In the genomic region with DNA sequence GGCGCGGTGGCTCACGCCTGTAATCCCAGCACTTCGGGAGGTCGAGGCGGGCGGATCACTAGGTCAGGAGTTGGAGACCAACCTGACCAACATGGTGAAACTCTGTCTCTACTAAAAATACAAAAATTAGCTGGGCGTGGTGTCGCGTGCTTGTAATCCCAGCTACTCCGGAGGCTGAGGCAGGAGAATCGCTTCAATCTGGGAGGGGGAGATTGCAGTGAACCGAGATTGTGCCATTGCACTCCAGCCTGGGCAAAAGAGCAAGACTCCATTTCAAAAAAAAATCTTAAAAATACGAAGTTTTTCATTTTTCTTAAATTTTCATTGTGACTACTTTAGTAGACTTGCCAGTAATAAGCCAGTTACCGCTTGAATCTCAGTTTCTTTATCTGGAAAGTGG, we compare ENCODE assay signal across 8 cellular contexts. TPM values are rescaled to one million over a fixed set of nuclear protein-coding genes. Genes with fewer than 3 reads are reported as not detected.
DNase-seq lines count a peak whose midpoint lies in the region; ATAC-seq, FAIRE-seq and TF ChIP-seq lines count a peak whose summit lies in the region.
"Not testable (repeated sequence)": the region's sequence is repeated elsewhere in the genome, so short reads cannot be mapped to it uniquely, and the experiment has no call there.

No MANE protein-coding gene starts in this region.

- BruUV-seq in K562 (replicated peaks; lab: Mats Ljungman, UMichigan) = not testable (repeated sequence)

- H3K4me3 Mint-ChIP-seq in CD8-positive, alpha-beta memory T cell = peak overlapping the region; percentile 54 to 100 (median 77)
- peak overlapping the region; percentile 97 for H3K4me3 Mint-ChIP-seq in nephron progenitor cell
- peak overlapping the region; percentile 98 to 100 for H3K4me3 Mint-ChIP-seq in stimulated activated naive CD8-positive, alpha-beta T cell treated with anti-CD3 and anti-CD28 coated beads, Interleukin-15, amount 100 ng/mL, for 72 hours

- peaks cover 61 to 78% (median 62%) of the 10 kb centered on the region in 3 donors for H3K4me1 Mint-ChIP-seq in CD8-positive, alpha-beta memory T cell
- peaks cover 52% of the 10 kb centered on the region for H3K4me1 Mint-ChIP-seq in nephron progenitor cell
- H3K4me1 Mint-ChIP-seq in stimulated activated naive CD8-positive, alpha-beta T cell treated with anti-CD3 and anti-CD28 coated beads, Interleukin-15, amount 100 ng/mL, for 72 hours = peaks cover 69% of the 10 kb centered on the region

- H3K79me2 ChIP-seq in K562 (ENCODE audit: control insufficient read depth, insufficient read depth, low read length) = peaks cover 89% of the 10 kb centered on the region

- POLR2A ChIA-PET in CD8-positive, alpha-beta memory T cell (lab: Charles Lee); RWPE1 (lab: Yijun Ruan, JAX; ENCODE audit: low non-redundant PET): not testable (repeated sequence)
- POLR2A ChIA-PET in K562 (lab: Yijun Ruan, JAX) = interaction anchor here (0.6 kb wide), 1 partner anchor 130 kb away, joined by 3 read pairs; no protein-coding TSS in a partner anchor

- H3K4me3 ChIP-seq in CD8-positive, alpha-beta memory T cell (ENCODE audit: low read length) = not testable (repeated sequence)
- H3K4me3 ChIP-seq in HUES6 (ENCODE audit: low read depth, low read length) (peak overlapping the region; percentile 98; the same call in 1 of the 2 replicates), K562 (peak overlapping the region; percentile 76), iPS-15b (ENCODE audit: low read depth, low read length) (peak overlapping the region; percentile 98)

- in situ Hi-C loops in K562 (cut with MboI) = not testable (repeated sequence)

- WGBS in K562 (ENCODE audit: insufficient coverage, low coverage, missing lambda C conversion rate) = under 1% methylated on average over 15 of the region's 15 CpGs

- not testable (repeated sequence) for DNase-seq in CD8-positive, alpha-beta memory T cell; RWPE1 (ENCODE audit: low spot score); nephron progenitor cell; stimulated activated naive CD8-positive, alpha-beta T cell treated with anti-CD3 and anti-CD28 coated beads, Interleukin-15, amount 100 ng/mL, for 72 hours
- peak; percentile 53 for DNase-seq in activated CD8-positive, alpha-beta memory T cell treated with anti-CD3 and anti-CD28 coated beads for 24 hours
- peak in 1 of 4 experiments; percentile 20 for DNase-seq in K562 (ENCODE audit: extremely low read depth in 1 of 4, low spot score in 3 of 4)

- not testable (repeated sequence) for H3K27me3 Mint-ChIP-seq in CD8-positive, alpha-beta memory T cell; nephron progenitor cell (ENCODE audit: low read depth, poor library complexity); stimulated activated naive CD8-positive, alpha-beta T cell treated with anti-CD3 and anti-CD28 coated beads, Interleukin-15, amount 100 ng/mL, for 72 hours

- not testable (repeated sequence) for TF ChIP-seq EP300 in K562 (IDR thresholded peaks at IDR 0.05; ENCODE audit: low read length)

- TF ChIP-seq POLR2A in K562 (conservative IDR thresholded peaks at IDR 0.05) = not testable (repeated sequence)

- FAIRE-seq in K562 (lab: Jason Lieb, UNC) = not testable (repeated sequence)

- not testable (repeated sequence) for H3K27me3 ChIP-seq in CD8-positive, alpha-beta memory T cell (ENCODE audit: insufficient read depth, low read length, poor library complexity, severe bottlenecking); HUES6 (ENCODE audit: control insufficient read depth, insufficient read depth, low read length); K562 (ENCODE audit: control insufficient read depth in 2 of 2, insufficient read depth in 2 of 2, low read length in 2 of 2); iPS-15b (ENCODE audit: control insufficient read depth, insufficient read depth, low read length)

- H3K27ac ChIP-seq in CD8-positive, alpha-beta memory T cell (ENCODE audit: low read depth, low read length) = not testable (repeated sequence)
- H3K27ac ChIP-seq in HUES6 (ENCODE audit: low read depth, low read length) (0 out of 2 replicates have a peak overlapping the region, but pooled peaks have one; percentile 99), RWPE1 (peak overlapping the region; percentile 44; the same call in 1 of the 2 replicates), K562 (ENCODE audit: extremely low read depth, low read depth, low read length) (peak overlapping the region; percentile 97; the same call in 2 of the 3 replicates)

- not testable (repeated sequence) for H3K9me3 ChIP-seq in CD8-positive, alpha-beta memory T cell (ENCODE audit: low read length); HUES6 (ENCODE audit: control insufficient read depth, insufficient read depth, low read depth, low read length); K562 (replicated peaks; ENCODE audit: control insufficient read depth, insufficient read depth, low read depth, low read length); iPS-15b (ENCODE audit: control insufficient read depth, insufficient read depth, low read length)

- not testable (repeated sequence) for H3K9me3 Mint-ChIP-seq in CD8-positive, alpha-beta memory T cell; stimulated activated naive CD8-positive, alpha-beta T cell treated with anti-CD3 and anti-CD28 coated beads, Interleukin-15, amount 100 ng/mL, for 72 hours
- H3K9me3 Mint-ChIP-seq in nephron progenitor cell = peaks cover 13% of the 10 kb centered on the region

- peaks cover 49% of the 10 kb centered on the region for H3K4me1 ChIP-seq in CD8-positive, alpha-beta memory T cell (ENCODE audit: insufficient read depth, low read length)
- H3K4me1 ChIP-seq in HUES6 (ENCODE audit: control insufficient read depth, insufficient read depth, low read length) (peaks cover 25% of the 10 kb centered on the region), K562 (replicated peaks in 1 of 2; ENCODE audit: control insufficient read depth in 2 of 2, insufficient read depth in 2 of 2, low read length in 2 of 2) (peaks cover 11 to 32% of the 10 kb centered on the region in 2 experiments; a peak in 3 of 5 replicates)
- H3K4me1 ChIP-seq in iPS-15b (ENCODE audit: control insufficient read depth, insufficient read depth, low read length) = not testable (repeated sequence)

- H3K9ac ChIP-seq in HUES6 (ENCODE audit: low read length) = peak overlapping the region; percentile 98
- peak overlapping the region; percentile 61 to 98 for H3K9ac ChIP-seq in K562 (ENCODE audit: insufficient read depth in 1 of 2, low read depth in 2 of 2, low read length in 2 of 2)
- not testable (repeated sequence) for H3K9ac ChIP-seq in iPS-15b (ENCODE audit: low read depth, low read length)

- peak overlapping the region; percentile 96 for H3K4me2 ChIP-seq in K562 (ENCODE audit: insufficient read depth, low read length)

- not testable (repeated sequence) for H3K36me3 ChIP-seq in CD8-positive, alpha-beta memory T cell (ENCODE audit: insufficient read depth, low read length); iPS-15b (ENCODE audit: control insufficient read depth, insufficient read depth, low read length)
- H3K36me3 ChIP-seq in HUES6 (ENCODE audit: control insufficient read depth, insufficient read depth, low read length) (peaks cover 51% of the 10 kb centered on the region), K562 (ENCODE audit: control insufficient read depth, insufficient read depth, low read length) (peaks cover 61% of the 10 kb centered on the region)

- not testable (repeated sequence) for ATAC-seq in K562; stimulated activated naive CD8-positive, alpha-beta T cell treated with anti-CD3 and anti-CD28 coated beads, Interleukin-15, amount 100 ng/mL, for 72 hours

- not testable (repeated sequence) for TF ChIP-seq CTCF in RWPE1 (conservative IDR thresholded peaks at IDR 0.05; ENCODE audit: low read depth); K562 (IDR thresholded peaks at IDR 0.05 in 2 of 3, conservative IDR thresholded peaks at IDR 0.05 in 1 of 3; ENCODE audit: insufficient read depth in 2 of 3, low read depth in 1 of 3, low read length in 3 of 3); nephron progenitor cell (IDR thresholded peaks at IDR 0.05)

- CTCF ChIA-PET in CD8-positive, alpha-beta memory T cell (lab: Charles Lee); RWPE1 (lab: Yijun Ruan, JAX); K562 (lab: Yijun Ruan, JAX; ENCODE audit: low intra/inter-chr PET ratio): not testable (repeated sequence)

- TF ChIP-seq RAD21 in K562 (CRISPR knock-in tag; conservative IDR thresholded peaks at IDR 0.05 in 1 of 2, IDR thresholded peaks at IDR 0.05 in 1 of 2) = not testable (repeated sequence)

- H3K36me3 Mint-ChIP-seq in CD8-positive, alpha-beta memory T cell = peaks cover 0 to 42% (median 4%) of the 10 kb centered on the region in 3 donors
- peaks cover 54% of the 10 kb centered on the region for H3K36me3 Mint-ChIP-seq in nephron progenitor cell (ENCODE audit: low read depth)

- intact Hi-C loops in K562 (cut with micrococcal nuclease) = loop anchor here (5.0 kb wide), 1 partner anchor 39 kb away; no protein-coding TSS in a partner anchor

- peaks cover 43% of the 10 kb centered on the region; the same call in 1 of the 2 replicates for H4K20me1 ChIP-seq in K562 (replicated peaks; ENCODE audit: control insufficient read depth, insufficient read depth, low read length)

- H2AFZ ChIP-seq in K562 (ENCODE audit: low read depth, low read length) = not testable (repeated sequence)

- H3K27ac Mint-ChIP-seq in CD8-positive, alpha-beta memory T cell = peak overlapping the region in 2 of 8 donors; percentile 12 to 99
- H3K27ac Mint-ChIP-seq in nephron progenitor cell = not testable (repeated sequence)
- H3K27ac Mint-ChIP-seq in stimulated activated naive CD8-positive, alpha-beta T cell treated with anti-CD3 and anti-CD28 coated beads, Interleukin-15, amount 100 ng/mL, for 72 hours = peak overlapping the region in 1 of 2 donors; percentile 90

- not testable (repeated sequence) for H3K9me1 ChIP-seq in K562 (ENCODE audit: control insufficient read depth, insufficient read depth, low read length)

RNA-seq across cellular contexts. Expression of a gene that starts 2.5 kb away (rescaled TPM):
- total RNA-seq in CD8-positive, alpha-beta memory T cell = 100 to 1,000 TPM; 644 to 660 TPM
- polyA plus RNA-seq in CD8-positive, alpha-beta memory T cell = 114 TPM
- total RNA-seq in K562 (2011; cell fraction: chromatin; rRNA removed; ENCODE audit: low replicate concordance) = 260 and 374 TPM in 2 replicates
- total RNA-seq in K562 (2011; cell fraction: nucleolus; rRNA removed) = 137 and 149 TPM in 2 replicates
- 211 and 264 TPM in 2 replicates for total RNA-seq in K562 (2011; cell fraction: nucleoplasm; rRNA removed)
- total RNA-seq in K562 (2014; rRNA removed) = 617 and 636 TPM in 2 replicates
- total RNA-seq in K562 (2014; rRNA removed; fragmentation: Illumina TruSeq; extraction: Trizol) = 669 and 710 TPM in 2 replicates
- 624 and 636 TPM in 2 replicates for total RNA-seq in K562 (2015; rRNA removed; fragmentation: Illumina TruSeq; extraction: Trizol)
- total RNA-seq in K562 (2021) = 535 and 617 TPM in 2 replicates
- polyA plus RNA-seq in K562 (2011; rRNA removed) = 489 and 497 TPM in 2 replicates
- polyA plus RNA-seq in K562 (2011; cell fraction: cytosol; rRNA removed) = 278 and 542 TPM in 2 replicates
- 180 and 236 TPM in 2 replicates for polyA plus RNA-seq in K562 (2011; cell fraction: nucleus; rRNA removed)
- polyA plus RNA-seq in K562 (2012) = 383 and 523 TPM in 2 replicates
- polyA plus RNA-seq in K562 (2014; fragmentation: Illumina TruSeq; extraction: Trizol) = 552 and 578 TPM in 2 replicates
- 100 to 1,000 TPM; 138 to 150 TPM for polyA plus RNA-seq in K562 (2014; fragmentation: Nextera tagmentation; extraction: Ambion mirVana)
- 312 and 317 TPM in 2 replicates for polyA plus RNA-seq in K562 (2014; rRNA removed)
- 1,377 and 1,493 TPM in 2 replicates for polyA minus RNA-seq in K562 (2011; rRNA and poly(A)+ RNA removed)
- polyA minus RNA-seq in K562 (2011; cell fraction: cytosol; rRNA and poly(A)+ RNA removed) = 466 and 538 TPM in 2 replicates
- 102 and 253 TPM in 2 replicates for polyA minus RNA-seq in K562 (2011; cell fraction: nucleus; rRNA and poly(A)+ RNA removed)

RNA-seq across cellular contexts. Expression of a gene that starts 41.1 kb away (rescaled TPM):
- total RNA-seq in CD8-positive, alpha-beta memory T cell = 1 to 10 TPM; 2.1 to 5.6 TPM
- 0.35 TPM for polyA plus RNA-seq in CD8-positive, alpha-beta memory T cell
- total RNA-seq in K562 (2011; cell fraction: chromatin; rRNA removed; ENCODE audit: low replicate concordance) = 7.1 and 23.0 TPM in 2 replicates
- total RNA-seq in K562 (2011; cell fraction: nucleolus; rRNA removed) = 8.0 and 14.7 TPM in 2 replicates
- total RNA-seq in K562 (2011; cell fraction: nucleoplasm; rRNA removed) = 8.0 and 11.1 TPM in 2 replicates
- total RNA-seq in K562 (2014; rRNA removed) (1.2 and 1.3 TPM in 2 replicates), K562 (2014; rRNA removed; fragmentation: Illumina TruSeq; extraction: Trizol) (0.41 and 0.73 TPM in 2 replicates), K562 (2015; rRNA removed; fragmentation: Illumina TruSeq; extraction: Trizol) (0.65 and 0.79 TPM in 2 replicates), K562 (2021) (2.8 and 3.1 TPM in 2 replicates)
- polyA plus RNA-seq in K562 (2011; rRNA removed) (1.3 and 1.7 TPM in 2 replicates), K562 (2014; fragmentation: Illumina TruSeq; extraction: Trizol) (1.4 and 1.6 TPM in 2 replicates), K562 (2014; fragmentation: Nextera tagmentation; extraction: Ambion mirVana) (under 1 TPM in 1 of 2 experiments, not detected in 1; 0.28 TPM), K562 (2014; rRNA removed) (1.0 and 2.8 TPM in 2 replicates)
- polyA plus RNA-seq in K562 (2011; cell fraction: cytosol; rRNA removed) = 0.91 and 1.3 TPM in 2 replicates
- 7.6 and 16.8 TPM in 2 replicates for polyA plus RNA-seq in K562 (2011; cell fraction: nucleus; rRNA removed)
- 1.5 and 2.8 TPM in 2 replicates for polyA plus RNA-seq in K562 (2012)
- polyA minus RNA-seq in K562 (2011; rRNA and poly(A)+ RNA removed) = 2.3 and 2.9 TPM in 2 replicates
- 4.6 and 4.9 TPM in 2 replicates for polyA minus RNA-seq in K562 (2011; cell fraction: cytosol; rRNA and poly(A)+ RNA removed)
- polyA minus RNA-seq in K562 (2011; cell fraction: nucleus; rRNA and poly(A)+ RNA removed) = 9.4 and 13.6 TPM in 2 replicates

RNA-seq across cellular contexts. Expression of a gene that starts 59.8 kb away (rescaled TPM):
- 1 to 10 TPM; 3.5 to 3.9 TPM for total RNA-seq in CD8-positive, alpha-beta memory T cell
- 4.0 TPM for polyA plus RNA-seq in CD8-positive, alpha-beta memory T cell
- 104 and 217 TPM in 2 replicates for total RNA-seq in K562 (2011; cell fraction: chromatin; rRNA removed; ENCODE audit: low replicate concordance)
- total RNA-seq in K562 (2011; cell fraction: nucleolus; rRNA removed) = 123 and 155 TPM in 2 replicates
- 141 and 184 TPM in 2 replicates for total RNA-seq in K562 (2011; cell fraction: nucleoplasm; rRNA removed)
- total RNA-seq in K562 (2014; rRNA removed) (486 and 561 TPM in 2 replicates), K562 (2014; rRNA removed; fragmentation: Illumina TruSeq; extraction: Trizol) (206 and 246 TPM in 2 replicates), K562 (2015; rRNA removed; fragmentation: Illumina TruSeq; extraction: Trizol) (279 and 281 TPM in 2 replicates), K562 (2021) (332 and 346 TPM in 2 replicates)
- polyA plus RNA-seq in K562 (2011; rRNA removed) (349 and 358 TPM in 2 replicates), K562 (2014; fragmentation: Illumina TruSeq; extraction: Trizol) (323 and 346 TPM in 2 replicates), K562 (2014; fragmentation: Nextera tagmentation; extraction: Ambion mirVana) (10 to 100 TPM; 26.3 to 34.2 TPM), K562 (2014; rRNA removed) (231 and 235 TPM in 2 replicates)
- 448 and 603 TPM in 2 replicates for polyA plus RNA-seq in K562 (2011; cell fraction: cytosol; rRNA removed)
- 384 and 542 TPM in 2 replicates for polyA plus RNA-seq in K562 (2011; cell fraction: nucleus; rRNA removed)
- 369 and 519 TPM in 2 replicates for polyA plus RNA-seq in K562 (2012)
- 306 and 320 TPM in 2 replicates for polyA minus RNA-seq in K562 (2011; rRNA and poly(A)+ RNA removed)
- polyA minus RNA-seq in K562 (2011; cell fraction: cytosol; rRNA and poly(A)+ RNA removed) = 439 and 476 TPM in 2 replicates
- polyA minus RNA-seq in K562 (2011; cell fraction: nucleus; rRNA and poly(A)+ RNA removed) = 86.2 and 137 TPM in 2 replicates

Comparison
In these comparisons a context has a peak if more than half of its experiments do, and no peak if none do; other contexts are left out.
1. RNA of a gene that starts 59.8 kb away (total RNA-seq): 104 to 561 TPM in K562; 3.5 to 3.9 TPM in CD8-positive, alpha-beta memory T cell; every median in the first group is over 10 times any median in the second.
2. Peak in every context shown above with its lines, with median percentiles within 50 percentile points of each other: H3K4me3 Mint-ChIP-seq.